ENCODE assay signal across 2 cellular contexts in genomic region chr18:12329125-12329698, GRCh38.
TF ChIP-seq lines count a peak whose summit lies in the region.

No MANE protein-coding gene starts in this region.

TF ChIP-seq in HCT116, 20 proteins besides CTCF, POLR2A, EP300 and RAD21:
- TF ChIP-seq SP1 (IDR thresholded peaks at IDR 0.05; ENCODE audit: low read depth) (no peak), ZFX (IDR thresholded peaks at IDR 0.05) (no peak), ELF1 (IDR thresholded peaks at IDR 0.05; ENCODE audit: borderline replicate concordance, low read depth) (no peak), SRF (IDR thresholded peaks at IDR 0.05; ENCODE audit: low read depth) (no peak), JUND (IDR thresholded peaks at IDR 0.05) (no peak), ATF3 (IDR thresholded peaks at IDR 0.05) (no peak)

TF ChIP-seq in GM12878, 131 proteins besides CTCF, POLR2A, EP300 and RAD21:
- TF ChIP-seq FOS (IDR thresholded peaks at IDR 0.05; ENCODE audit: borderline replicate concordance, extremely low read depth, insufficient read length) (no peak), CEBPB (IDR thresholded peaks at IDR 0.05; ENCODE audit: borderline replicate concordance in 1 of 2, low read depth in 2 of 2, low read length in 2 of 2) (no peak), YY1 (IDR thresholded peaks at IDR 0.05; ENCODE audit: low read depth, low read length) (no peak), ASH2L (IDR thresholded peaks at IDR 0.05; ENCODE audit: borderline replicate concordance, low read depth) (no peak), STAT3 (IDR thresholded peaks at IDR 0.05; ENCODE audit: low read depth, low read length) (no peak), CREB1 (IDR thresholded peaks at IDR 0.05; ENCODE audit: low read depth) (no peak), NRF1 (conservative IDR thresholded peaks at IDR 0.05; ENCODE audit: low read depth, low read length) (no peak), SMAD5 (IDR thresholded peaks at IDR 0.05; ENCODE audit: low read depth) (no peak), JUNB (IDR thresholded peaks at IDR 0.05) (no peak), ELK1 (IDR thresholded peaks at IDR 0.05; ENCODE audit: low read depth, low read length) (no peak), E2F8 (IDR thresholded peaks at IDR 0.05; ENCODE audit: low read depth, partially characterized antibody) (no peak), MTA3 (IDR thresholded peaks at IDR 0.05; ENCODE audit: borderline replicate concordance, low read length) (no peak), MTA2 (IDR thresholded peaks at IDR 0.05; ENCODE audit: low read depth) (no peak), USF1 (IDR thresholded peaks at IDR 0.05; ENCODE audit: borderline replicate concordance, extremely low read length, insufficient read depth, low read depth, low read length) (no peak)
TF ChIP-seq in GM12878: peak in this region for 0.
